In genomic region chr2:181923123-181923522, GRCh38 we compare ENCODE assay signal across 21 cellular contexts.
"Had no signal": no experiment of that assay in that cellular context is flagged by ENCODE, and none has a peak within 500 bp of the region (broad histone marks: within the 10 kb centered on the region; RNA-seq: fewer than 3 reads in every experiment).

No MANE protein-coding gene starts in this region.

- H3K27me3 Mint-ChIP-seq: IgD-negative memory B cell had no signal

- FAIRE-seq: RCC 7860 had no signal

- DNase-seq: KBM-7, MG63, NCI-H1092, NCI-H1105 treated with DMSO at 0.1 percent for 48 hours, NCI-H1417 treated with DMSO at 0.1 percent for 48 hours, NCI-H146, NCI-H1694 treated with DMSO at 0.1 percent for 48 hours, NCI-H1930, NCI-H2081, NCI-H2107, NCI-H2227 treated with DMSO at 0.1 percent for 48 hours, NCI-H524, NCI-H526 treated with DMSO at 0.1 percent for 48 hours, NCI-H748 treated with DMSO at 0.1 percent for 48 hours, Right ventricle myocardium superior, RPMI8226, SIG-M5 had no signal

- H3K27ac ChIP-seq: SJSA1, SK-N-MC had no signal

- H3K36me3 Mint-ChIP-seq: IgD-negative memory B cell had no signal

- H3K4me3 Mint-ChIP-seq: IgD-negative memory B cell had no signal

- H3K4me3 ChIP-seq: MG63, SJSA1, SK-N-MC had no signal

- H3K9me3 ChIP-seq: MG63, SJSA1 had no signal

- H3K4me1 ChIP-seq: SJSA1 had no signal

- H3K27me3 ChIP-seq: MG63, SJSA1 had no signal

- H3K27ac Mint-ChIP-seq: IgD-negative memory B cell had no signal

- H3K9me3 Mint-ChIP-seq: IgD-negative memory B cell had no signal

- H3K4me1 Mint-ChIP-seq: IgD-negative memory B cell had no signal
